ENCODE assay signal across 31 cellular contexts in the genomic region with DNA sequence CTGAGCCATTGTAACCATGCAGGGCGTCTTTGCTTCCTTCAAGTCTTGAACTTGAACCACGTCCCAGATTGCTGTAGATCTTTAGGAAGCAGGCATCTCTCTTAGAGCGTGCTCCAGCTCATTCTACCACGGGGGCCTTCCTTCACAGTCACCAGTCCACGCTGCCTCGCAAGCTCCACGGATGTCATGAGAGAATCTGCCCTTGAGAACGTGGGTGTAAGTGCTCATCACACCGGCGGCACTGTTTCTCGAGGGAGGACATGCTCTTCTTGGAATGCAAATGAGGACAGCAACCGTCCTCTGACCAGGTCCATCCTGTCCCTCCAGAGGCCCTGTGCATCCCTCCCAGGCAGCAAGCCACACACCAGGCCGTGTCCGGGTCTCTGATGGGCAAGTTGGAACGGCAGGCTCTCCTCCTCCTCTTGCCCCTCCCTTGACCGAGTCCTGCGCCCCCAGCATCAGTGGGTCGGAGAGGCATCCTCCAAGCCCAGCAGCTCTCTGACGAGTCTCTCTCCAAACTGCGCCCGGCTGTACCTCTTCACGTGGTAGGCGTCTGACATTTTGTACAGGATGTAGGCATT.
"Had no signal": no experiment of that assay in that cellular context is flagged by ENCODE, and none has a peak within 500 bp of the region (broad histone marks: within the 10 kb centered on the region; RNA-seq: fewer than 3 reads in every experiment).

No MANE protein-coding gene starts in this region.

- H3K4me3 ChIP-seq: ascending aorta, breast epithelium, cardiac muscle cell, coronary artery, esophagus muscularis mucosa, gastroesophageal sphincter had no signal

- H3K4me3 Mint-ChIP-seq: activated CD4-positive, alpha-beta memory T cell treated with anti-CD3 and anti-CD28 coated beads for 36 hours; activated CD4-positive, alpha-beta T cell treated with anti-CD3 and anti-CD28 coated beads for 36 hours; activated CD4-positive, alpha-beta T cell treated with anti-CD3 and anti-CD28 coated beads, Interleukin-2, amount 10 ng/mL, durations not matched to agents 24 days and 14 days; activated CD8-positive, alpha-beta memory T cell treated with anti-CD3 and anti-CD28 coated beads, Interleukin-2, amount 10 ng/mL, durations not matched to agents 7 days and 5 days; activated CD8-positive, alpha-beta T cell treated with anti-CD3 and anti-CD28 coated beads, Interleukin-2, amount 10 ng/mL, durations not matched to agents 7 days and 5 days; activated naive CD4-positive, alpha-beta T cell treated with anti-CD3 and anti-CD28 coated beads, Interleukin-2, amount 10 ng/mL, durations not matched to agents 7 days and 5 days; activated naive CD8-positive, alpha-beta T cell treated with anti-CD3 and anti-CD28 coated beads, Interleukin-2, amount 10 ng/mL, durations not matched to agents 7 days and 5 days; activated T-helper 1 cell treated with anti-CD3 and anti-CD28 coated beads, Interleukin-12 subunit alpha, Interleukin-12 subunit beta, Interleukin-2, Interleukin-4 antibody, amounts not matched to agents 30 ng/mL and 10 ng/mL and 1 ng/mL, durations not matched to agents 14 hours and 24 hours and 36 hours; brain; central memory CD8-positive, alpha-beta T cell; dendritic cell treated with granulocyte-macrophage colony-stimulating factor and Interleukin-4, amounts not matched to agents 40 ng/mL and 50 ng/mL, for 4 days; effector memory CD8-positive, alpha-beta T cell had no signal

- H3K36me3 Mint-ChIP-seq: activated CD4-positive, alpha-beta memory T cell treated with anti-CD3 and anti-CD28 coated beads for 36 hours; activated CD8-positive, alpha-beta memory T cell treated with anti-CD3 and anti-CD28 coated beads, Interleukin-2, amount 10 ng/mL, durations not matched to agents 7 days and 5 days; activated naive CD4-positive, alpha-beta T cell treated with anti-CD3 and anti-CD28 coated beads, Interleukin-2, amount 10 ng/mL, durations not matched to agents 7 days and 5 days; activated naive CD4-positive, alpha-beta T cell treated with anti-CD3 and anti-CD28 coated beads, Interleukin-2, amount 50 U/mL, for 72 hours; activated naive CD8-positive, alpha-beta T cell treated with anti-CD3 and anti-CD28 coated beads, Interleukin-2, amount 10 ng/mL, durations not matched to agents 7 days and 5 days had no signal

- H3K4me1 Mint-ChIP-seq: activated naive CD4-positive, alpha-beta T cell treated with anti-CD3 and anti-CD28 coated beads, Interleukin-2, amount 10 ng/mL, durations not matched to agents 7 days and 5 days; activated naive CD8-positive, alpha-beta T cell treated with anti-CD3 and anti-CD28 coated beads, Interleukin-2, amount 10 ng/mL, durations not matched to agents 7 days and 5 days; central memory CD8-positive, alpha-beta T cell had no signal

- H3K9me3 ChIP-seq: ascending aorta, breast epithelium, esophagus muscularis mucosa, gastroesophageal sphincter had no signal

- H3K36me3 ChIP-seq: ascending aorta, breast epithelium, cardiac muscle cell, esophagus muscularis mucosa, gastroesophageal sphincter had no signal

- H3K27ac ChIP-seq: ascending aorta, breast epithelium, cardiac muscle cell, coronary artery, esophagus muscularis mucosa, gastroesophageal sphincter had no signal

- H3K27ac Mint-ChIP-seq: activated CD4-positive, alpha-beta memory T cell treated with anti-CD3 and anti-CD28 coated beads for 36 hours; activated CD4-positive, alpha-beta T cell treated with anti-CD3 and anti-CD28 coated beads for 36 hours; activated CD4-positive, alpha-beta T cell treated with anti-CD3 and anti-CD28 coated beads, Interleukin-2, amount 10 ng/mL, durations not matched to agents 24 days and 14 days; activated CD8-positive, alpha-beta memory T cell treated with anti-CD3 and anti-CD28 coated beads, Interleukin-2, amount 10 ng/mL, durations not matched to agents 7 days and 5 days; activated CD8-positive, alpha-beta T cell treated with anti-CD3 and anti-CD28 coated beads, Interleukin-2, amount 10 ng/mL, durations not matched to agents 7 days and 5 days; activated naive CD4-positive, alpha-beta T cell treated with anti-CD3 and anti-CD28 coated beads, Interleukin-2, amount 10 ng/mL, durations not matched to agents 7 days and 5 days; activated naive CD4-positive, alpha-beta T cell treated with anti-CD3 and anti-CD28 coated beads, Interleukin-2, amount 50 U/mL, for 72 hours; activated naive CD8-positive, alpha-beta T cell treated with anti-CD3 and anti-CD28 coated beads, Interleukin-2, amount 10 ng/mL, durations not matched to agents 7 days and 5 days; activated T-helper 1 cell treated with anti-CD3 and anti-CD28 coated beads, Interleukin-12 subunit alpha, Interleukin-12 subunit beta, Interleukin-2, Interleukin-4 antibody, amounts not matched to agents 30 ng/mL and 10 ng/mL and 1 ng/mL, durations not matched to agents 14 hours and 24 hours and 36 hours; activated T-helper 2 cell treated with anti-CD3 and anti-CD28 coated beads, Interferon-gamma antibody, Interleukin-2, Interleukin-4, amounts not matched to agents 10 μg/mL and 5 μg/mL and 100 μg/mL, durations not matched to agents 14 hours and 24 hours and 36 hours; dendritic cell treated with granulocyte-macrophage colony-stimulating factor and Interleukin-4, amounts not matched to agents 40 ng/mL and 50 ng/mL, for 4 days; effector memory CD8-positive, alpha-beta T cell had no signal

- ATAC-seq: activated CD4-positive, alpha-beta T cell treated with anti-CD3 and anti-CD28 coated beads for 36 hours; activated CD8-positive, alpha-beta memory T cell treated with anti-CD3 and anti-CD28 coated beads, Interleukin-2, amount 10 ng/mL, durations not matched to agents 7 days and 5 days; activated CD8-positive, alpha-beta T cell treated with anti-CD3 and anti-CD28 coated beads, Interleukin-2, amount 10 ng/mL, durations not matched to agents 7 days and 5 days; activated naive CD4-positive, alpha-beta T cell treated with anti-CD3 and anti-CD28 coated beads, Interleukin-2, amount 50 U/mL, for 72 hours; effector memory CD8-positive, alpha-beta T cell; gastroesophageal sphincter had no signal

- H3K4me1 ChIP-seq: ascending aorta, breast epithelium, esophagus muscularis mucosa, gastroesophageal sphincter had no signal

- H3K9me3 Mint-ChIP-seq: activated CD4-positive, alpha-beta memory T cell treated with anti-CD3 and anti-CD28 coated beads for 36 hours; activated CD4-positive, alpha-beta T cell treated with anti-CD3 and anti-CD28 coated beads, Interleukin-2, amount 10 ng/mL, durations not matched to agents 24 days and 14 days; activated naive CD4-positive, alpha-beta T cell treated with anti-CD3 and anti-CD28 coated beads, Interleukin-2, amount 10 ng/mL, durations not matched to agents 7 days and 5 days; activated naive CD4-positive, alpha-beta T cell treated with anti-CD3 and anti-CD28 coated beads, Interleukin-2, amount 50 U/mL, for 72 hours; activated naive CD8-positive, alpha-beta T cell treated with anti-CD3 and anti-CD28 coated beads, Interleukin-2, amount 10 ng/mL, durations not matched to agents 7 days and 5 days; activated T-helper 1 cell treated with anti-CD3 and anti-CD28 coated beads, Interleukin-12 subunit alpha, Interleukin-12 subunit beta, Interleukin-2, Interleukin-4 antibody, amounts not matched to agents 30 ng/mL and 10 ng/mL and 1 ng/mL, durations not matched to agents 14 hours and 24 hours and 36 hours; activated T-helper 2 cell treated with anti-CD3 and anti-CD28 coated beads, Interferon-gamma antibody, Interleukin-2, Interleukin-4, amounts not matched to agents 10 μg/mL and 5 μg/mL and 100 μg/mL, durations not matched to agents 14 hours and 24 hours and 36 hours; brain; central memory CD8-positive, alpha-beta T cell; dendritic cell treated with granulocyte-macrophage colony-stimulating factor and Interleukin-4, amounts not matched to agents 40 ng/mL and 50 ng/mL, for 4 days; effector memory CD8-positive, alpha-beta T cell had no signal

- H3K27me3 ChIP-seq: ascending aorta, breast epithelium, cardiac muscle cell, esophagus muscularis mucosa had no signal

- DNase-seq: activated CD4-positive, alpha-beta memory T cell treated with anti-CD3 and anti-CD28 coated beads for 36 hours; activated CD4-positive, alpha-beta T cell treated with anti-CD3 and anti-CD28 coated beads for 36 hours; activated CD4-positive, alpha-beta T cell treated with anti-CD3 and anti-CD28 coated beads, Interleukin-2, amount 10 ng/mL, durations not matched to agents 24 days and 14 days; activated CD4-positive, CD25-positive, alpha-beta regulatory T cell; activated CD4-positive, CD25-positive, alpha-beta regulatory T cell treated with anti-CD3 and anti-CD28 coated beads, Interleukin-2, amount 50 U/mL, for 72 hours; activated CD8-positive, alpha-beta memory T cell treated with anti-CD3 and anti-CD28 coated beads, Interleukin-2, amount 10 ng/mL, durations not matched to agents 7 days and 5 days; activated CD8-positive, alpha-beta memory T cell treated with anti-CD3 and anti-CD28 coated beads, Interleukin-2, amount 50 U/mL, for 4 hours; activated CD8-positive, alpha-beta T cell treated with anti-CD3 and anti-CD28 coated beads, Interleukin-2, amount 10 ng/mL, durations not matched to agents 7 days and 5 days; activated effector memory CD4-positive, alpha-beta T cell treated with anti-CD3 and anti-CD28 coated beads, Interleukin-2, amount 50 U/mL, for 16 hours; activated naive CD4-positive, alpha-beta T cell; activated naive CD4-positive, alpha-beta T cell treated with anti-CD3 and anti-CD28 coated beads, Interleukin-2, amount 10 ng/mL, durations not matched to agents 7 days and 5 days; activated naive CD8-positive, alpha-beta T cell treated with anti-CD3 and anti-CD28 coated beads, Interleukin-2, amount 10 ng/mL, durations not matched to agents 7 days and 5 days; activated T-cell treated with anti-CD3 and anti-CD28 coated beads, Interleukin-2, amount 50 U/mL, for 1 hour; activated T-cell treated with anti-CD3 and anti-CD28 coated beads, Interleukin-2, amount 50 U/mL, for 48 hours; effector CD4-positive, alpha-beta T cell; effector memory CD8-positive, alpha-beta T cell; erythroblast; foreskin melanocyte; T-helper 2 cell had no signal
